ENCODE assay signal across 17 cellular contexts in genomic region chr5:68282001-68282400, GRCh38.
DNase-seq lines count a peak whose midpoint lies in the region; ATAC-seq and TF ChIP-seq lines count a peak whose summit lies in the region.
"Had no signal": no experiment of that assay in that cellular context is flagged by ENCODE, and none has a peak within 500 bp of the region (broad histone marks: within the 10 kb centered on the region; RNA-seq: fewer than 3 reads in every experiment).

No MANE protein-coding gene starts in this region.

- peaks cover 86% of the 10 kb centered on the region for H3K4me1 ChIP-seq in CD8-positive, alpha-beta memory T cell (ENCODE audit: insufficient read depth, low read length)
- H3K4me1 ChIP-seq in effector memory CD4-positive, alpha-beta T cell (ENCODE audit: control insufficient read depth, insufficient read depth, low read length, poor library complexity, severe bottlenecking): peaks cover 57% of the 10 kb centered on the region
- H3K4me1 ChIP-seq in spleen (peaks cover 18 to 82% (median 39%) of the 10 kb centered on the region in 6 donors), osteoblast (ENCODE audit: insufficient read depth, low read length) (peaks cover 16% of the 10 kb centered on the region)
- H3K4me1 ChIP-seq: HAP-1 had no signal

- H3K9me3 Mint-ChIP-seq in CD8-positive, alpha-beta memory T cell: no peaks in the 10 kb centered on the region
- H3K9me3 Mint-ChIP-seq: dendritic cell treated with granulocyte-macrophage colony-stimulating factor and Interleukin-4, amounts not matched to agents 40 ng/mL and 50 ng/mL, for 4 days had no signal

- intact Hi-C loops in spleen (cut with DNase I; ENCODE audit: low total_unique reads): no loop called here

- no peak overlapping the region for H2AFZ ChIP-seq in osteoblast (ENCODE audit: low read length)

- no peak for DNase-seq in CD8-positive, alpha-beta memory T cell
- no peak for DNase-seq in effector memory CD4-positive, alpha-beta T cell
- DNase-seq in spleen (no peak), osteoblast (ENCODE audit: insufficient read length, low spot score, missing footprints) (no peak)
- DNase-seq: KG1, left ventricle myocardium superior, NCI-H1694, NCI-H446 treated with DMSO at 0.1 percent for 48 hours, SK-N-SH, WERI-Rb-1 had no signal

- peaks cover 30 to 96% (median 34%) of the 10 kb centered on the region in 3 donors for H3K36me3 Mint-ChIP-seq in CD8-positive, alpha-beta memory T cell

- no peaks in the 10 kb centered on the region for H3K79me2 ChIP-seq in osteoblast (ENCODE audit: insufficient read depth, low read length)

- H4K20me1 ChIP-seq in osteoblast (ENCODE audit: insufficient read depth, low read length): no peaks in the 10 kb centered on the region

- ATAC-seq in GM21576 (IDR thresholded peaks at IDR 0.05; ENCODE audit: unreplicated experiment) (no peak), HG02678 (IDR thresholded peaks at IDR 0.05; ENCODE audit: unreplicated experiment) (no peak)
- ATAC-seq: left ventricle myocardium superior had no signal

- H3K27me3 ChIP-seq in CD8-positive, alpha-beta memory T cell (ENCODE audit: insufficient read depth, low read length, poor library complexity, severe bottlenecking): no peaks in the 10 kb centered on the region
- H3K27me3 ChIP-seq in effector memory CD4-positive, alpha-beta T cell (replicated peaks; ENCODE audit: control insufficient read depth, insufficient read depth, low read length, poor library complexity, severe bottlenecking): no peaks in the 10 kb centered on the region
- no peaks in the 10 kb centered on the region for H3K27me3 ChIP-seq in spleen (replicated peaks in 1 of 7)
- H3K27me3 ChIP-seq in osteoblast (ENCODE audit: insufficient read depth, low read length): no peaks in the 10 kb centered on the region
- H3K27me3 ChIP-seq: suprapubic skin had no signal

- no peak for TF ChIP-seq POLR2A in spleen (IDR thresholded peaks at IDR 0.05)

- POLR2A ChIA-PET in CD8-positive, alpha-beta memory T cell (lab: Charles Lee): interaction anchor here (2.6 kb wide), 1 partner anchor 67 kb away, joined by 20 read pairs; the partner anchor contains the start of gene PIK3R1

- TF ChIP-seq CTCF in spleen (IDR thresholded peaks at IDR 0.05 in 8 of 11, conservative IDR thresholded peaks at IDR 0.05 in 3 of 11) (no peak), osteoblast (IDR thresholded peaks at IDR 0.05; ENCODE audit: extremely low read depth, low read depth, low read length) (no peak)

- no peaks in the 10 kb centered on the region for H3K27me3 Mint-ChIP-seq in CD8-positive, alpha-beta memory T cell
- H3K27me3 Mint-ChIP-seq: dendritic cell treated with granulocyte-macrophage colony-stimulating factor and Interleukin-4, amounts not matched to agents 40 ng/mL and 50 ng/mL, for 4 days had no signal

- peak overlapping the region; percentile 36 for H3K27ac ChIP-seq in CD8-positive, alpha-beta memory T cell (ENCODE audit: low read depth, low read length)
- H3K27ac ChIP-seq in KOPT-K1 (ENCODE audit: low read depth, low read length, poor library complexity, severe bottlenecking) (peak overlapping the region; percentile 91), spleen (peak overlapping the region in 6 of 8 donors; percentile 43 to 89 (median 80)), osteoblast (ENCODE audit: low read depth, low read length) (no peak overlapping the region)
- peak overlapping the region; percentile 70 for H3K27ac ChIP-seq in effector memory CD4-positive, alpha-beta T cell (ENCODE audit: insufficient read depth, low read length, poor library complexity, severe bottlenecking)
- H3K27ac ChIP-seq: C4-2B, suprapubic skin, WERI-Rb-1 had no signal

- H3K4me3 Mint-ChIP-seq in CD8-positive, alpha-beta memory T cell: peak overlapping the region; percentile 89 to 97 (median 91)
- H3K4me3 Mint-ChIP-seq: dendritic cell treated with granulocyte-macrophage colony-stimulating factor and Interleukin-4, amounts not matched to agents 40 ng/mL and 50 ng/mL, for 4 days had no signal

- peaks cover 36% of the 10 kb centered on the region for H3K36me3 ChIP-seq in CD8-positive, alpha-beta memory T cell (ENCODE audit: insufficient read depth, low read length)
- peaks cover 74% of the 10 kb centered on the region for H3K36me3 ChIP-seq in KOPT-K1 (ENCODE audit: insufficient read depth, low read length)
- H3K36me3 ChIP-seq in effector memory CD4-positive, alpha-beta T cell (ENCODE audit: control insufficient read depth, insufficient read depth, low read length): peaks cover 7% of the 10 kb centered on the region
- H3K36me3 ChIP-seq in spleen: peaks cover 3 to 92% (median 57%) of the 10 kb centered on the region in 6 donors
- peaks cover 29% of the 10 kb centered on the region for H3K36me3 ChIP-seq in osteoblast (ENCODE audit: insufficient read depth, low read length)

- no peak overlapping the region for H3K4me2 ChIP-seq in osteoblast (ENCODE audit: insufficient read depth, low read length)
- H3K4me2 ChIP-seq: SK-N-SH had no signal

- WGBS in spleen, 5 donors: 87 to 96% (median 93%) methylated on average over 4 of the region's 4 CpGs

- CTCF ChIA-PET in CD8-positive, alpha-beta memory T cell (lab: Charles Lee): interaction anchor here (1.2 kb wide), 1 partner anchor 787 kb away, joined by 3 read pairs; no protein-coding TSS in a partner anchor

- H3K4me1 Mint-ChIP-seq in CD8-positive, alpha-beta memory T cell: peaks cover 84 to 91% (median 85%) of the 10 kb centered on the region in 3 donors

- H3K4me3 ChIP-seq in CD8-positive, alpha-beta memory T cell (ENCODE audit: low read length): peak overlapping the region; percentile 58
- peak overlapping the region; percentile 61 for H3K4me3 ChIP-seq in effector memory CD4-positive, alpha-beta T cell (ENCODE audit: insufficient read depth, low read depth, low read length, poor library complexity, severe bottlenecking)
- H3K4me3 ChIP-seq in spleen: peak overlapping the region in 6 of 8 donors; percentile 12 to 73 (median 24)
- no peak overlapping the region for H3K4me3 ChIP-seq in osteoblast (ENCODE audit: insufficient read depth, low read length)
- H3K4me3 ChIP-seq: HAP-1, suprapubic skin had no signal

- no peaks in the 10 kb centered on the region for H3K9me3 ChIP-seq in CD8-positive, alpha-beta memory T cell (ENCODE audit: low read length)
- H3K9me3 ChIP-seq in KOPT-K1 (ENCODE audit: insufficient read depth, low read length, poor library complexity, severe bottlenecking) (no peaks in the 10 kb centered on the region), spleen (no peaks in the 10 kb centered on the region), osteoblast (ENCODE audit: low read depth, low read length) (no peaks in the 10 kb centered on the region)
- no peaks in the 10 kb centered on the region for H3K9me3 ChIP-seq in effector memory CD4-positive, alpha-beta T cell (ENCODE audit: control insufficient read depth, low read length)
- H3K9me3 ChIP-seq: HAP-1, SK-N-SH, suprapubic skin had no signal

- peak overlapping the region; percentile 83 to 98 (median 94) for H3K27ac Mint-ChIP-seq in CD8-positive, alpha-beta memory T cell
- H3K27ac Mint-ChIP-seq: dendritic cell treated with granulocyte-macrophage colony-stimulating factor and Interleukin-4, amounts not matched to agents 40 ng/mL and 50 ng/mL, for 4 days had no signal
